10 cellular contexts compared by ENCODE assay signal in genomic region chr19:8101910-8102309, GRCh38. TPM values are rescaled to one million over a fixed set of nuclear protein-coding genes. Genes with fewer than 3 reads are reported as not detected.
"Had no signal": no experiment of that assay in that cellular context is flagged by ENCODE, and none has a peak within 500 bp of the region (broad histone marks: within the 10 kb centered on the region; RNA-seq: fewer than 3 reads in every experiment).

No MANE protein-coding gene starts in this region.

RNA-seq across cellular contexts. Expression of gene FBN3, which starts 47.5 kb away (rescaled TPM):
- total RNA-seq: activated B cell treated with CpG ODN at 0.5 μM for 24 hours; activated CD4-positive, alpha-beta memory T cell treated with anti-CD3 and anti-CD28 coated beads for 36 hours; activated CD4-positive, alpha-beta memory T cell treated with anti-CD3 and anti-CD28 coated beads, Interleukin-2, amount 10 ng/mL, durations not matched to agents 7 days and 5 days; activated CD4-positive, alpha-beta T cell treated with anti-CD3 and anti-CD28 coated beads for 36 hours; activated CD4-positive, alpha-beta T cell treated with anti-CD3 and anti-CD28 coated beads, Interleukin-2, amount 10 ng/mL, durations not matched to agents 24 days and 14 days; activated CD4-positive, alpha-beta T cell treated with anti-CD3 and anti-CD28 coated beads, Interleukin-2, amount 10 ng/mL, durations not matched to agents 7 days and 5 days; activated CD8-positive, alpha-beta memory T cell treated with anti-CD3 and anti-CD28 coated beads for 36 hours; T-helper 17 cell; T-helper 2 cell treated with Interferon-gamma antibody and Interleukin-4, amounts not matched to agents 100 ng/mL and 5 ng/mL, for 36 hours had no signal

RNA-seq across cellular contexts. Expression of gene CCL25, which starts 49.4 kb away (rescaled TPM):
- total RNA-seq: activated B cell treated with CpG ODN at 0.5 μM for 24 hours; activated CD4-positive, alpha-beta memory T cell treated with anti-CD3 and anti-CD28 coated beads for 36 hours; activated CD4-positive, alpha-beta memory T cell treated with anti-CD3 and anti-CD28 coated beads, Interleukin-2, amount 10 ng/mL, durations not matched to agents 7 days and 5 days; activated CD4-positive, alpha-beta T cell treated with anti-CD3 and anti-CD28 coated beads, Interleukin-2, amount 10 ng/mL, durations not matched to agents 24 days and 14 days; activated CD8-positive, alpha-beta memory T cell treated with anti-CD3 and anti-CD28 coated beads for 36 hours; activated CD8-positive, alpha-beta memory T cell treated with anti-CD3 and anti-CD28 coated beads, Interleukin-2, amount 10 ng/mL, durations not matched to agents 7 days and 5 days; T-helper 17 cell had no signal
